Comparison of ENCODE assay signal across 1 cellular context in the genomic region with DNA sequence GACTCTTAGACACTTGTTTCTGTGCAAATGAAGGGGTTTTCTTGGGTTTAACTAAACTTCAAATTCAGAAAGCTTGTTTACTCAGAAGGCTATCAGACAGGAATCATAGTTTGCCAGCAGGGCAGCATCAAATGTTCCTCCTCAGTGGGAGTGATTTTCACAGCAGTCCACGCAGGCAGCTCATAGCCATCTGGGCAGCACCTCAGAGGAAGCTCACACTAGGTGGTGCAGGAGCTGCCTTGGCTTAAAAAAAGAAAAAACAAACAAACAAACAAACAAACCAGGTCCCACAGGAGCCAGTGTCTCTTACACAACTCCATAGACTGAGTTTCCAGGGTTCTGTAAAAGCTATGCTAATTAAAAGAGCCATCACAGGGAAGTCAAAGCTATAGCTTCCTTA.
TF ChIP-seq lines count a peak whose summit lies in the region.

No MANE protein-coding gene starts in this region.

TF ChIP-seq in GM23338, 12 proteins besides CTCF, POLR2A, EP300 and RAD21 (continued from another document):
- no peak for TF ChIP-seq REST (IDR thresholded peaks at IDR 0.05; ENCODE audit: unreplicated experiment)
- no peak for TF ChIP-seq JUNB (IDR thresholded peaks at IDR 0.05; ENCODE audit: unreplicated experiment)
- no peak for TF ChIP-seq ZNF462 (CRISPR knock-in tag; IDR thresholded peaks at IDR 0.05)
- no peak for TF ChIP-seq ZNF114 (CRISPR knock-in tag; IDR thresholded peaks at IDR 0.05)
- TF ChIP-seq NANOG (IDR thresholded peaks at IDR 0.05; ENCODE audit: borderline replicate concordance): no peak
- TF ChIP-seq EZH2 (IDR thresholded peaks at IDR 0.05; ENCODE audit: low read depth, unreplicated experiment): no peak
